8 cellular contexts compared by ENCODE assay signal in the genomic region with DNA sequence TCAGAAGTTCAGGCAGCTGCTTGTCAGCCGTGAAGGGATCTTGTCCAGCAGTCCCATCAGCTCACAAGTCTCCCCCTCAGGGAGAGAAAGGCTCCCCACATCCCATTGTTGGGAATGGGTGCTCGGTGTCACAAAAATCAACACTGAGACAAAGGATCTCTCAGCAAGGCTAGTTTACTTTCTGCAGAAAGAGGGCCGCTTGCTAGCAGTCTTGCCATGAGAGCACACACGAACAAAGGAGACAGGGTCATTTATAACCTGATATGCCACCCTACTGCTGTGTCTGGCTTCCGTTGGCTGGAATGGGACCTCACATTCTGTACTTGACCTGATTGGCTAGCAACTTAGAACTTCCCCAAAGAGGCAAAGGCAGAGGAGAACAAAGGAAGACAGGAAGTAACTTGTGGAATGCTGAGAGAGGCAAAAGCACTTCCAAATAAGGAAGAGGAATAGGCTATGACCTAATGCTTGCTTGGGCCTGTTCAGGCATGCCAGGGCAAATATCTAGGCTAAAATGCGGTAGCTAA. TPM values are rescaled to one million over a fixed set of nuclear protein-coding genes. Genes with fewer than 3 reads are reported as not detected.
DNase-seq lines count a peak whose midpoint lies in the region; ATAC-seq, FAIRE-seq and TF ChIP-seq lines count a peak whose summit lies in the region.

No MANE protein-coding gene starts in this region.

- intact Hi-C loops in Right ventricle myocardium superior (cut with DNase I), result no loop called here
- intact Hi-C loops in Right ventricle myocardium inferior (cut with DNase I), result no loop called here
- intact Hi-C loops in activated CD4-positive, alpha-beta T cell treated with anti-CD3 and anti-CD28 coated beads, Interleukin-2, amount 10 ng/mL, durations not matched to agents 24 days and 14 days (cut with micrococcal nuclease), result no loop called here

- H3K27me3 ChIP-seq in esophagus (ENCODE audit: control insufficient read depth in 1 of 2, insufficient read depth in 2 of 2, low read length in 2 of 2), result no peaks in the 10 kb centered on the region

- DNase-seq in Right ventricle myocardium superior (no peak), Right ventricle myocardium inferior (ENCODE audit: missing footprints) (no peak), RCC 7860 (ENCODE audit: low spot score) (peak; percentile 93), neural crest cell (ENCODE audit: low read depth, low spot score) (peak; percentile 38), GM13976 (ENCODE audit: low spot score) (no peak)
- DNase-seq in activated naive CD8-positive, alpha-beta T cell treated with anti-CD3 and anti-CD28 coated beads for 36 hours, result no peak
- no peak for DNase-seq in activated CD4-positive, alpha-beta T cell treated with anti-CD3 and anti-CD28 coated beads, Interleukin-2, amount 10 ng/mL, durations not matched to agents 24 days and 14 days

- peak overlapping the region; percentile 72 to 89 for H3K27ac ChIP-seq in esophagus (ENCODE audit: low read depth in 2 of 2, low read length in 1 of 2)

- no peaks in the 10 kb centered on the region for H3K9me3 ChIP-seq in esophagus (ENCODE audit: control insufficient read depth in 2 of 2, insufficient read depth in 1 of 2, low read depth in 1 of 2, low read length in 1 of 2)

- H3K9me3 Mint-ChIP-seq in neural crest cell, result peaks cover 28% of the 10 kb centered on the region
- no peaks in the 10 kb centered on the region for H3K9me3 Mint-ChIP-seq in activated naive CD8-positive, alpha-beta T cell treated with anti-CD3 and anti-CD28 coated beads for 36 hours
- no peaks in the 10 kb centered on the region for H3K9me3 Mint-ChIP-seq in activated CD4-positive, alpha-beta T cell treated with anti-CD3 and anti-CD28 coated beads, Interleukin-2, amount 10 ng/mL, durations not matched to agents 24 days and 14 days

- in situ Hi-C loops in GM13976 (cut with MboI; ENCODE audit: low sequenced_read_pairs, unreplicated experiment), result no loop called here

- H3K27ac Mint-ChIP-seq in neural crest cell (ENCODE audit: unreplicated experiment), result peak overlapping the region; percentile 93
- no peak overlapping the region for H3K27ac Mint-ChIP-seq in activated naive CD8-positive, alpha-beta T cell treated with anti-CD3 and anti-CD28 coated beads for 36 hours
- H3K27ac Mint-ChIP-seq in activated CD4-positive, alpha-beta T cell treated with anti-CD3 and anti-CD28 coated beads, Interleukin-2, amount 10 ng/mL, durations not matched to agents 24 days and 14 days, result no peak overlapping the region

- H3K27me3 Mint-ChIP-seq in neural crest cell (ENCODE audit: low read depth), result no peaks in the 10 kb centered on the region
- peaks cover 76% of the 10 kb centered on the region for H3K27me3 Mint-ChIP-seq in activated naive CD8-positive, alpha-beta T cell treated with anti-CD3 and anti-CD28 coated beads for 36 hours
- peaks cover 40% of the 10 kb centered on the region for H3K27me3 Mint-ChIP-seq in activated CD4-positive, alpha-beta T cell treated with anti-CD3 and anti-CD28 coated beads, Interleukin-2, amount 10 ng/mL, durations not matched to agents 24 days and 14 days

- TF ChIP-seq CTCF in neural crest cell (conservative IDR thresholded peaks at IDR 0.05) (no peak), GM13976 (IDR thresholded peaks at IDR 0.05; ENCODE audit: borderline replicate concordance, control extremely low read depth, extremely low read depth, insufficient read depth, missing control alignments) (no peak)

- peaks cover 22% of the 10 kb centered on the region for H3K36me3 Mint-ChIP-seq in neural crest cell (ENCODE audit: low read depth)
- H3K36me3 Mint-ChIP-seq in activated naive CD8-positive, alpha-beta T cell treated with anti-CD3 and anti-CD28 coated beads for 36 hours, result no peaks in the 10 kb centered on the region
- no peaks in the 10 kb centered on the region for H3K36me3 Mint-ChIP-seq in activated CD4-positive, alpha-beta T cell treated with anti-CD3 and anti-CD28 coated beads, Interleukin-2, amount 10 ng/mL, durations not matched to agents 24 days and 14 days (ENCODE audit: low read depth)

- ATAC-seq in Right ventricle myocardium superior (ENCODE audit: poor library complexity) (peak; percentile 38), Right ventricle myocardium inferior (no peak)

- H3K36me3 ChIP-seq in esophagus (ENCODE audit: control insufficient read depth in 2 of 2, insufficient read depth in 2 of 2, low read length in 1 of 2), result no peaks in the 10 kb centered on the region

- H3K4me1 ChIP-seq in esophagus (ENCODE audit: control insufficient read depth in 2 of 2, insufficient read depth in 2 of 2, low read length in 1 of 2), result peaks cover 0 to 10% of the 10 kb centered on the region in 2 donors

- peak; percentile 72 for FAIRE-seq in RCC 7860 (lab: Jason Lieb, UNC)

- H3K4me3 Mint-ChIP-seq in neural crest cell, result peak overlapping the region; percentile 18
- no peak overlapping the region for H3K4me3 Mint-ChIP-seq in activated naive CD8-positive, alpha-beta T cell treated with anti-CD3 and anti-CD28 coated beads for 36 hours
- no peak overlapping the region for H3K4me3 Mint-ChIP-seq in activated CD4-positive, alpha-beta T cell treated with anti-CD3 and anti-CD28 coated beads, Interleukin-2, amount 10 ng/mL, durations not matched to agents 24 days and 14 days

- 29 to 37% methylated on average over 6 of the region's 6 CpGs for WGBS in esophagus, 2 donors

- H3K4me3 ChIP-seq in esophagus (ENCODE audit: low read depth in 1 of 2, low read length in 2 of 2), result peak overlapping the region in 1 of 2 donors; percentile 31

- H3K4me1 Mint-ChIP-seq in neural crest cell, result peaks cover 26% of the 10 kb centered on the region
- no peaks in the 10 kb centered on the region for H3K4me1 Mint-ChIP-seq in activated naive CD8-positive, alpha-beta T cell treated with anti-CD3 and anti-CD28 coated beads for 36 hours
- H3K4me1 Mint-ChIP-seq in activated CD4-positive, alpha-beta T cell treated with anti-CD3 and anti-CD28 coated beads, Interleukin-2, amount 10 ng/mL, durations not matched to agents 24 days and 14 days, result peaks cover 3% of the 10 kb centered on the region

RNA-seq across cellular contexts. Expression of a gene that starts 8.7 kb away (rescaled TPM):
- total RNA-seq in Right ventricle myocardium superior, result not detected
- total RNA-seq in Right ventricle myocardium inferior, result not detected
- polyA plus RNA-seq in esophagus, result not detected
- not detected in 2 replicates for total RNA-seq in neural crest cell
- total RNA-seq in activated naive CD8-positive, alpha-beta T cell treated with anti-CD3 and anti-CD28 coated beads for 36 hours, result not detected
- total RNA-seq in activated CD4-positive, alpha-beta T cell treated with anti-CD3 and anti-CD28 coated beads, Interleukin-2, amount 10 ng/mL, durations not matched to agents 24 days and 14 days, result not detected in 2 replicates

RNA-seq across cellular contexts. Expression of a gene that starts 14.9 kb away (rescaled TPM):
- total RNA-seq in Right ventricle myocardium superior (not detected), Right ventricle myocardium inferior (not detected), neural crest cell (not detected in 2 replicates)
- 1 to 10 TPM in 1 of 2 donors, under 1 TPM in 1; 0.12 to 5.4 TPM for polyA plus RNA-seq in esophagus
- not detected for total RNA-seq in activated naive CD8-positive, alpha-beta T cell treated with anti-CD3 and anti-CD28 coated beads for 36 hours
- 0.33 and 0.40 TPM in 2 replicates for total RNA-seq in activated CD4-positive, alpha-beta T cell treated with anti-CD3 and anti-CD28 coated beads, Interleukin-2, amount 10 ng/mL, durations not matched to agents 24 days and 14 days

Comparison
In these comparisons a context has a peak if more than half of its experiments do, and no peak if none do; other contexts are left out.
1. DNase-seq: peak in RCC 7860 (single experiment) and neural crest cell (single experiment); none in Right ventricle myocardium superior (single experiment), Right ventricle myocardium inferior (single experiment), GM13976 (single experiment), activated naive CD8-positive, alpha-beta T cell treated with anti-CD3 and anti-CD28 coated beads for 36 hours (single experiment) and activated CD4-positive, alpha-beta T cell treated with anti-CD3 and anti-CD28 coated beads, Interleukin-2, amount 10 ng/mL, durations not matched to agents 24 days and 14 days (single experiment).